In the genomic region with DNA sequence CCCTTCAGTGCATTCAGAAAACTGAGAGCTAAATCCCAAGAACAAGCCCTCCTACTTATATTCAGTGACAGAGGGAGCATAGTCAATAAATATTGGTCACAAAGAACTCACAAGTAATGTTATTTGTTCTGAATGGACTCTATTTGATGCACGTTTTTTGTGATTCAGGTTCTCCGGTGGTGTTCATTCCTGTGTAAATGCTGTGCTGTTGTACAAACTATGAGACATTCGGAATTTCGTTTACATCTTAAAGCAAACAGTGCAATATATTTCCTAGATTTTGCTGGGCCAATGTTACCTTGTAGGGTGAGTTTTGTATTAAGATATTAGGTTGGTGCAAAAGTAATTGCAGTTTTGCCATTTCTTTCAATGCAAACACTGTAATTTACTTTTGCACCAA, we compare ENCODE assay signal across 17 cellular contexts.
DNase-seq lines count a peak whose midpoint lies in the region; ATAC-seq and TF ChIP-seq lines count a peak whose summit lies in the region.
"Had no signal": no experiment of that assay in that cellular context is flagged by ENCODE, and none has a peak within 500 bp of the region (broad histone marks: within the 10 kb centered on the region; RNA-seq: fewer than 3 reads in every experiment).

No MANE protein-coding gene starts in this region.

- DNase-seq in GM23338 (ENCODE audit: low spot score) (no peak), PC-3 (peak; percentile 80), neural progenitor cell (ENCODE audit: low spot score) (no peak), GM20000 (ENCODE audit: low spot score) (no peak), suprapubic skin (ENCODE audit: low spot score in 2 of 2) (no peak)
- DNase-seq: AML-193; Caco-2; Calu3; CD4-positive, alpha-beta T cell; CD8-positive, alpha-beta T cell; DMS79 treated with DMSO at 0.1 percent for 48 hours; GF-D8 had no signal

- H3K79me2 ChIP-seq in GM23338 (replicated peaks; ENCODE audit: insufficient read depth), result no peaks in the 10 kb centered on the region
- H3K79me2 ChIP-seq in PC-3 (ENCODE audit: low read length), result no peaks in the 10 kb centered on the region
- no peaks in the 10 kb centered on the region for H3K79me2 ChIP-seq in neural progenitor cell (ENCODE audit: low read depth)

- H3K4me1 Mint-ChIP-seq in GM23338, result peaks cover 3% of the 10 kb centered on the region; the same call in 2 of the 3 replicates
- H3K4me1 Mint-ChIP-seq in neural progenitor cell, result no peaks in the 10 kb centered on the region
- H3K4me1 Mint-ChIP-seq: B cell had no signal

- BruUV-seq in PC-3 (replicated peaks; lab: Mats Ljungman, UMichigan), result no TSS peak

- H3K4me3 ChIP-seq in GM23338 (no peak overlapping the region), PC-3 (ENCODE audit: low read length) (peak overlapping the region; percentile 26; the same call in 1 of the 2 replicates), neural progenitor cell (no peak overlapping the region), suprapubic skin (no peak overlapping the region)
- H3K4me3 ChIP-seq: A549; BLaER1 treated with 17β-estradiol and CSF1 and Interleukin-3, amounts not matched to agents 10 nM and 100 nM had no signal

- no peaks in the 10 kb centered on the region for H3K4me1 ChIP-seq in GM23338 (ENCODE audit: insufficient read depth)
- peaks cover 32% of the 10 kb centered on the region for H3K4me1 ChIP-seq in PC-3 (ENCODE audit: insufficient read depth, low read length)
- no peaks in the 10 kb centered on the region for H3K4me1 ChIP-seq in neural progenitor cell
- no peaks in the 10 kb centered on the region for H3K4me1 ChIP-seq in suprapubic skin
- H3K4me1 ChIP-seq: A549; BLaER1 treated with 17β-estradiol and CSF1 and Interleukin-3, amounts not matched to agents 10 nM and 100 nM; Caco-2 had no signal

- H3K27me3 Mint-ChIP-seq in GM23338 (ENCODE audit: insufficient read depth, low read depth, poor library complexity) (peaks cover 2% of the 10 kb centered on the region), neural progenitor cell (ENCODE audit: insufficient read depth, low read depth) (no peaks in the 10 kb centered on the region)
- H3K27me3 Mint-ChIP-seq: CD4-positive, alpha-beta T cell had no signal

- no peak for ATAC-seq in GM23338
- peak; percentile 78 for ATAC-seq in PC-3
- ATAC-seq: A549; CD8-positive, alpha-beta T cell had no signal

- CTCF ChIA-PET in PC-3 (lab: Charles Lee), result no interaction called here

- H3K9me2 ChIP-seq in GM23338 (ENCODE audit: insufficient read depth) (no peaks in the 10 kb centered on the region), PC-3 (replicated peaks; ENCODE audit: low read length) (no peaks in the 10 kb centered on the region)

- peak overlapping the region; percentile 53; the same call in 1 of the 2 replicates for H2AFZ ChIP-seq in GM23338
- peak overlapping the region; percentile 19 for H2AFZ ChIP-seq in PC-3 (ENCODE audit: low read length)
- H2AFZ ChIP-seq in neural progenitor cell (replicated peaks), result peak overlapping the region; percentile 32

- H3K9me3 Mint-ChIP-seq in GM23338, result peaks cover 4% of the 10 kb centered on the region; the same call in 2 of the 3 replicates
- no peaks in the 10 kb centered on the region for H3K9me3 Mint-ChIP-seq in neural progenitor cell
- H3K9me3 Mint-ChIP-seq: CD4-positive, alpha-beta T cell had no signal

- TF ChIP-seq EP300 in suprapubic skin (IDR thresholded peaks at IDR 0.05), result no peak

- H3K27ac Mint-ChIP-seq in GM23338, result no peak overlapping the region
- H3K27ac Mint-ChIP-seq in neural progenitor cell, result no peak overlapping the region
- H3K27ac Mint-ChIP-seq: B cell; CD4-positive, alpha-beta T cell; CD8-positive, alpha-beta T cell had no signal

- no peak overlapping the region for H3K9ac ChIP-seq in PC-3 (ENCODE audit: low read length)
- H3K9ac ChIP-seq in neural progenitor cell, result no peak overlapping the region
- H3K9ac ChIP-seq: BLaER1 treated with 17β-estradiol and CSF1 and Interleukin-3, amounts not matched to agents 10 nM and 100 nM had no signal

- H3K27ac ChIP-seq in GM23338 (ENCODE audit: low read depth) (no peak overlapping the region), PC-3 (ENCODE audit: low read length) (peak overlapping the region; percentile 54), neural progenitor cell (no peak overlapping the region), suprapubic skin (no peak overlapping the region)
- H3K27ac ChIP-seq: 22Rv1; A549; BLaER1 treated with 17β-estradiol and CSF1 and Interleukin-3, amounts not matched to agents 10 nM and 100 nM; C4-2B had no signal

- H3F3A ChIP-seq in GM23338 (replicated peaks; ENCODE audit: low read depth) (no peaks in the 10 kb centered on the region), PC-3 (ENCODE audit: low read length, unreplicated experiment) (no peaks in the 10 kb centered on the region), neural progenitor cell (ENCODE audit: low read depth) (no peaks in the 10 kb centered on the region)

- H3K4me3 Mint-ChIP-seq in GM23338 (no peak overlapping the region), neural progenitor cell (no peak overlapping the region)
- H3K4me3 Mint-ChIP-seq: B cell; CD4-positive, alpha-beta T cell; CD8-positive, alpha-beta T cell had no signal

- intact Hi-C loops in PC-3 (cut with micrococcal nuclease), result loop anchor here (10.0 kb wide), 1 partner anchor 149 kb away; no protein-coding TSS in a partner anchor

- TF ChIP-seq POLR2A in suprapubic skin (IDR thresholded peaks at IDR 0.05), result no peak

- POLR2A ChIA-PET in PC-3 (lab: Charles Lee; ENCODE audit: unreplicated experiment), result no interaction called here

- H3K27me3 ChIP-seq in GM23338 (ENCODE audit: insufficient read depth) (no peaks in the 10 kb centered on the region), PC-3 (ENCODE audit: low read length) (no peaks in the 10 kb centered on the region), neural progenitor cell (no peaks in the 10 kb centered on the region), suprapubic skin (no peaks in the 10 kb centered on the region)
- H3K27me3 ChIP-seq: BLaER1 treated with 17β-estradiol and CSF1 and Interleukin-3, amounts not matched to agents 10 nM and 100 nM had no signal

- TF ChIP-seq CTCF in GM23338 (conservative IDR thresholded peaks at IDR 0.05; ENCODE audit: low read depth in 2 of 2), result no peak
- no peak for TF ChIP-seq CTCF in PC-3 (conservative IDR thresholded peaks at IDR 0.05; ENCODE audit: low read depth, low read length)
- TF ChIP-seq CTCF in neural progenitor cell (IDR thresholded peaks at IDR 0.05), result no peak
- TF ChIP-seq CTCF in GM20000 (IDR thresholded peaks at IDR 0.05; ENCODE audit: extremely low read depth, missing control alignments), result no peak
- no peak for TF ChIP-seq CTCF in suprapubic skin (IDR thresholded peaks at IDR 0.05)

- H3K9me3 ChIP-seq in PC-3 (ENCODE audit: low read length), result peaks cover 5% of the 10 kb centered on the region; the same call in 1 of the 2 replicates
- H3K9me3 ChIP-seq in neural progenitor cell (ENCODE audit: low read depth), result no peaks in the 10 kb centered on the region
- peaks cover 4% of the 10 kb centered on the region for H3K9me3 ChIP-seq in suprapubic skin
- H3K9me3 ChIP-seq: Caco-2 had no signal

- H3K36me3 ChIP-seq in GM23338 (ENCODE audit: insufficient read depth) (no peaks in the 10 kb centered on the region), PC-3 (ENCODE audit: low read depth, low read length) (no peaks in the 10 kb centered on the region), neural progenitor cell (no peaks in the 10 kb centered on the region), suprapubic skin (no peaks in the 10 kb centered on the region)
- H3K36me3 ChIP-seq: BLaER1 treated with 17β-estradiol and CSF1 and Interleukin-3, amounts not matched to agents 10 nM and 100 nM had no signal

- H3K36me3 Mint-ChIP-seq in GM23338 (ENCODE audit: low read depth), result no peaks in the 10 kb centered on the region
- no peaks in the 10 kb centered on the region for H3K36me3 Mint-ChIP-seq in neural progenitor cell
- H3K36me3 Mint-ChIP-seq: CD8-positive, alpha-beta T cell had no signal

- WGBS in suprapubic skin, result 93% methylated on average over 4 of the region's 4 CpGs

- H3K4me2 ChIP-seq in GM23338 (no peak overlapping the region), PC-3 (ENCODE audit: low read length) (peak overlapping the region; percentile 49), neural progenitor cell (no peak overlapping the region)
- H3K4me2 ChIP-seq: A549; BLaER1 treated with 17β-estradiol and CSF1 and Interleukin-3, amounts not matched to agents 10 nM and 100 nM had no signal

- H4K20me1 ChIP-seq in GM23338 (replicated peaks; ENCODE audit: insufficient read depth) (no peaks in the 10 kb centered on the region), PC-3 (ENCODE audit: low read length) (no peaks in the 10 kb centered on the region), neural progenitor cell (ENCODE audit: low read depth) (no peaks in the 10 kb centered on the region)
- H4K20me1 ChIP-seq: BLaER1 treated with 17β-estradiol and CSF1 and Interleukin-3, amounts not matched to agents 10 nM and 100 nM had no signal

TF ChIP-seq in GM23338, 12 proteins besides CTCF, POLR2A, EP300 and RAD21 (continues in another document):
- TF ChIP-seq, protein P1, sequence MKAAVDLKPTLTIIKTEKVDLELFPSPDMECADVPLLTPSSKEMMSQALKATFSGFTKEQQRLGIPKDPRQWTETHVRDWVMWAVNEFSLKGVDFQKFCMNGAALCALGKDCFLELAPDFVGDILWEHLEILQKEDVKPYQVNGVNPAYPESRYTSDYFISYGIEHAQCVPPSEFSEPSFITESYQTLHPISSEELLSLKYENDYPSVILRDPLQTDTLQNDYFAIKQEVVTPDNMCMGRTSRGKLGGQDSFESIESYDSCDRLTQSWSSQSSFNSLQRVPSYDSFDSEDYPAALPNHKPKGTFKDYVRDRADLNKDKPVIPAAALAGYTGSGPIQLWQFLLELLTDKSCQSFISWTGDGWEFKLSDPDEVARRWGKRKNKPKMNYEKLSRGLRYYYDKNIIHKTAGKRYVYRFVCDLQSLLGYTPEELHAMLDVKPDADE (IDR thresholded peaks at IDR 0.05), result no peak
- no peak for TF ChIP-seq POLR2AphosphoS5 (IDR thresholded peaks at IDR 0.05; ENCODE audit: low read depth)
